In genomic region chr4:53680168-53680567, GRCh38 we compare ENCODE assay signal across 19 cellular contexts.
DNase-seq lines count a peak whose midpoint lies in the region; ATAC-seq, FAIRE-seq and TF ChIP-seq lines count a peak whose summit lies in the region.
"Had no signal": no experiment of that assay in that cellular context is flagged by ENCODE, and none has a peak within 500 bp of the region (broad histone marks: within the 10 kb centered on the region; RNA-seq: fewer than 3 reads in every experiment).

No MANE protein-coding gene starts in this region.

- H3K9me1 ChIP-seq in IMR-90 (ENCODE audit: insufficient read depth, low read length) (peaks cover 11% of the 10 kb centered on the region), K562 (ENCODE audit: control insufficient read depth, insufficient read depth, low read length) (no peaks in the 10 kb centered on the region)

- H3K56ac ChIP-seq in IMR-90 (ENCODE audit: extremely low read depth, insufficient read depth, low read length), result no peak overlapping the region

- H2AFZ ChIP-seq in IMR-90 (replicated peaks; ENCODE audit: low read length, poor library complexity) (no peak overlapping the region), K562 (ENCODE audit: low read depth, low read length) (no peak overlapping the region)

- peaks cover 15% of the 10 kb centered on the region for H3K4me1 ChIP-seq in IMR-90 (ENCODE audit: control insufficient read depth, insufficient read depth, low read length)
- no peaks in the 10 kb centered on the region for H3K4me1 ChIP-seq in K562 (replicated peaks in 1 of 2; ENCODE audit: control insufficient read depth in 2 of 2, insufficient read depth in 2 of 2, low read length in 2 of 2)
- H3K4me1 ChIP-seq: A549 had no signal

- TF ChIP-seq EP300 in K562 (IDR thresholded peaks at IDR 0.05; ENCODE audit: low read length), result no peak

- H2BK5ac ChIP-seq in IMR-90 (ENCODE audit: low read depth, low read length, poor library complexity, severe bottlenecking), result no peak overlapping the region

- H3K36me3 Mint-ChIP-seq in type B pancreatic cell, result no peaks in the 10 kb centered on the region
- H3K36me3 Mint-ChIP-seq: CD4-positive, alpha-beta memory T cell had no signal

- H3K4me3 Mint-ChIP-seq in type B pancreatic cell, result no peak overlapping the region
- H3K4me3 Mint-ChIP-seq: CD4-positive, alpha-beta memory T cell had no signal

- H3K27me3 Mint-ChIP-seq in type B pancreatic cell, result no peaks in the 10 kb centered on the region

- H2BK120ac ChIP-seq in IMR-90 (ENCODE audit: low read depth, low read length), result peak overlapping the region; percentile 55; the same call in 1 of the 2 replicates

- TF ChIP-seq POLR2A in IMR-90 (IDR thresholded peaks at IDR 0.05; ENCODE audit: low read depth, low read length) (no peak), K562 (conservative IDR thresholded peaks at IDR 0.05) (no peak)

- H2AK5ac ChIP-seq in IMR-90 (ENCODE audit: low read depth, low read length), result peak overlapping the region; percentile 56; the same call in 1 of the 2 replicates

- H3K9ac ChIP-seq in IMR-90 (ENCODE audit: low read depth, low read length) (no peak overlapping the region), K562 (ENCODE audit: insufficient read depth in 1 of 2, low read depth in 2 of 2, low read length in 2 of 2) (no peak overlapping the region)

- H3K4me2 ChIP-seq in IMR-90 (ENCODE audit: low read depth, low read length) (no peak overlapping the region), K562 (ENCODE audit: insufficient read depth, low read length) (no peak overlapping the region)
- H3K4me2 ChIP-seq: A549 had no signal

- H4K20me1 ChIP-seq in IMR-90 (ENCODE audit: insufficient read depth, low read length), result no peaks in the 10 kb centered on the region
- H4K20me1 ChIP-seq in K562 (replicated peaks; ENCODE audit: control insufficient read depth, insufficient read depth, low read length), result no peaks in the 10 kb centered on the region

- no peak overlapping the region for H4K5ac ChIP-seq in IMR-90 (ENCODE audit: low read depth, low read length)

- POLR2A ChIA-PET in IMR-90 (lab: Charles Lee; ENCODE audit: unreplicated experiment) (no interaction called here), K562 (lab: Yijun Ruan, JAX) (no interaction called here)

- FAIRE-seq in K562 (lab: Jason Lieb, UNC), result no peak
- FAIRE-seq: A549, G401.6, GM12892, H1 had no signal

- peaks cover 13% of the 10 kb centered on the region for H3K4me1 Mint-ChIP-seq in type B pancreatic cell (ENCODE audit: unreplicated experiment)
- H3K4me1 Mint-ChIP-seq: CD4-positive, alpha-beta memory T cell had no signal

- in situ Hi-C loops in IMR-90 (cut with MboI; ENCODE audit: low sequenced_read_pairs), result no loop called here
- in situ Hi-C loops in K562 (cut with MboI), result no loop called here

- H3K23ac ChIP-seq in IMR-90 (ENCODE audit: low read depth, low read length), result no peak overlapping the region

- peak overlapping the region; percentile 63 for H3K4ac ChIP-seq in IMR-90 (ENCODE audit: low read depth, low read length)

- BruUV-seq in IMR-90 (replicated peaks; lab: Mats Ljungman, UMichigan) (no TSS peak), K562 (replicated peaks; lab: Mats Ljungman, UMichigan) (no TSS peak)

- TF ChIP-seq CTCF in IMR-90 (conservative IDR thresholded peaks at IDR 0.05; ENCODE audit: low read depth, low read length), result no peak
- no peak for TF ChIP-seq CTCF in K562 (IDR thresholded peaks at IDR 0.05 in 2 of 3, conservative IDR thresholded peaks at IDR 0.05 in 1 of 3; ENCODE audit: insufficient read depth in 2 of 3, low read depth in 1 of 3, low read length in 3 of 3)
- no peak for TF ChIP-seq CTCF in type B pancreatic cell (conservative IDR thresholded peaks at IDR 0.05)

- H4K91ac ChIP-seq in IMR-90 (ENCODE audit: insufficient read depth, low read depth, low read length), result peak overlapping the region; percentile 21; the same call in 1 of the 2 replicates

- H3K9me3 ChIP-seq in IMR-90 (ENCODE audit: control insufficient read depth, insufficient read depth, low read length) (peaks cover 3% of the 10 kb centered on the region), K562 (replicated peaks; ENCODE audit: control insufficient read depth, insufficient read depth, low read depth, low read length) (no peaks in the 10 kb centered on the region)
- H3K9me3 ChIP-seq: A549 had no signal

- no peaks in the 10 kb centered on the region for H3K79me2 ChIP-seq in K562 (ENCODE audit: control insufficient read depth, insufficient read depth, low read length)

- dilution Hi-C loops in IMR-90 (cut with HindIII; ENCODE audit: low sequenced_read_pairs, unreplicated experiment), result no loop called here

- no peak overlapping the region for H3K27ac Mint-ChIP-seq in type B pancreatic cell

- no peaks in the 10 kb centered on the region for H3K36me3 ChIP-seq in IMR-90 (ENCODE audit: control insufficient read depth, insufficient read depth, low read length)
- H3K36me3 ChIP-seq in K562 (ENCODE audit: control insufficient read depth, insufficient read depth, low read length), result no peaks in the 10 kb centered on the region

- no peak overlapping the region for H2AK9ac ChIP-seq in IMR-90 (replicated peaks; ENCODE audit: low read depth, low read length, poor library complexity)

- no peaks in the 10 kb centered on the region for H3K27me3 ChIP-seq in IMR-90 (ENCODE audit: control insufficient read depth, insufficient read depth, low read length)
- no peaks in the 10 kb centered on the region for H3K27me3 ChIP-seq in K562 (ENCODE audit: control insufficient read depth in 2 of 2, insufficient read depth in 2 of 2, low read length in 2 of 2)

- H3K4me3 ChIP-seq in IMR-90 (ENCODE audit: insufficient read depth, low read depth, low read length), result no peak overlapping the region
- H3K4me3 ChIP-seq in K562, result no peak overlapping the region
- H3K4me3 ChIP-seq: A549 had no signal

- ATAC-seq in IMR-90 (ENCODE audit: low read depth), result no peak
- ATAC-seq in K562, result no peak
- peak; percentile 68 for ATAC-seq in left lobe of liver
- ATAC-seq in HG03159 (IDR thresholded peaks at IDR 0.05; ENCODE audit: unreplicated experiment), result no peak
- ATAC-seq: A549 had no signal

- 60% methylated on average over 1 of the region's 2 CpGs; no CpG with 5 or more reads in 1 of the 2 experiments for WGBS in IMR-90 (ENCODE audit: extremely low coverage in 2 of 2, insufficient read length in 1 of 2), 2 experiments
- 0% methylated on average over 2 of the region's 2 CpGs for WGBS in K562 (ENCODE audit: insufficient coverage, low coverage, missing lambda C conversion rate)

- peak overlapping the region in 1 of 2 experiments; percentile 24; a peak in 1 of 4 replicates for H4K8ac ChIP-seq in IMR-90 (ENCODE audit: low read depth in 2 of 2, low read length in 2 of 2)

- H3K27ac ChIP-seq in IMR-90 (ENCODE audit: insufficient read depth, low read length), result no peak overlapping the region
- H3K27ac ChIP-seq in K562 (ENCODE audit: extremely low read depth, low read depth, low read length), result no peak overlapping the region
- H3K27ac ChIP-seq: A549 had no signal

- intact Hi-C loops in IMR-90 (cut with micrococcal nuclease), result no loop called here
- intact Hi-C loops in K562 (cut with micrococcal nuclease), result no loop called here

- H2BK15ac ChIP-seq in IMR-90 (ENCODE audit: low read depth, low read length), result peak overlapping the region; percentile 66; the same call in 1 of the 3 replicates

- no peaks in the 10 kb centered on the region for H3K79me1 ChIP-seq in IMR-90 (ENCODE audit: low read depth in 1 of 2, low read length in 2 of 2)

- no peaks in the 10 kb centered on the region for H3K9me3 Mint-ChIP-seq in type B pancreatic cell

- no peak overlapping the region; the same call in 1 of the 2 replicates for H3K14ac ChIP-seq in IMR-90 (replicated peaks; ENCODE audit: low read depth, low read length)

- CTCF ChIA-PET in IMR-90 (lab: Yijun Ruan, JAX), result no interaction called here
- CTCF ChIA-PET in K562 (lab: Yijun Ruan, JAX; ENCODE audit: low intra/inter-chr PET ratio), result no interaction called here

- H2BK20ac ChIP-seq in IMR-90 (ENCODE audit: low read depth, low read length), result peak overlapping the region; percentile 69; the same call in 1 of the 2 replicates

- DNase-seq in IMR-90, result no peak
- DNase-seq in K562 (ENCODE audit: extremely low read depth in 1 of 4, low spot score in 3 of 4), result no peak
- no peak for DNase-seq in left lobe of liver (ENCODE audit: low spot score)
- DNase-seq in NCI-H526 (lab: John Stamatoyannopoulos, UW), result no peak
- no peak for DNase-seq in type B pancreatic cell (ENCODE audit: extremely low spot score, unreplicated experiment)
- DNase-seq: 8988T; ACHN; C1 segment of cervical spinal cord; CD4-positive, alpha-beta memory T cell; COR-L47; DMS153; DND-41; H7; HCEC 1CT had no signal

- peak overlapping the region; percentile 41; the same call in 1 of the 2 replicates for H3K18ac ChIP-seq in IMR-90 (ENCODE audit: low read depth, low read length)

- TF ChIP-seq RAD21 in IMR-90 (IDR thresholded peaks at IDR 0.05; ENCODE audit: low read length) (no peak), K562 (CRISPR knock-in tag; conservative IDR thresholded peaks at IDR 0.05 in 1 of 2, IDR thresholded peaks at IDR 0.05 in 1 of 2) (no peak)

TF ChIP-seq in IMR-90, 13 proteins besides CTCF, POLR2A, EP300 and RAD21 (continues in another document):
- TF ChIP-seq MAFK (IDR thresholded peaks at IDR 0.05; ENCODE audit: low read depth, low read length) (no peak), CHD1 (IDR thresholded peaks at IDR 0.05; ENCODE audit: low read depth, low read length) (no peak), CEBPB (IDR thresholded peaks at IDR 0.05; ENCODE audit: low read depth, low read length) (no peak)

TF ChIP-seq in K562, 482 proteins besides CTCF, POLR2A, EP300 and RAD21 (continues in another document):
- TF ChIP-seq ZNF512 (tag; IDR thresholded peaks at IDR 0.05) (no peak), ZNF165 (CRISPR knock-in tag; IDR thresholded peaks at IDR 0.05; ENCODE audit: borderline replicate concordance) (no peak), SP1 (CRISPR knock-in tag; IDR thresholded peaks at IDR 0.05) (no peak), ZNF584 (CRISPR knock-in tag; IDR thresholded peaks at IDR 0.05; ENCODE audit: low read depth) (peak; percentile 87), RBM25 (IDR thresholded peaks at IDR 0.05; ENCODE audit: low read depth, low read length, severe bottlenecking) (peak; percentile 32), ZNF780A (CRISPR knock-in tag; IDR thresholded peaks at IDR 0.05) (no peak), STAG1 (CRISPR knock-in tag; IDR thresholded peaks at IDR 0.05; ENCODE audit: borderline replicate concordance) (no peak)
